Comparison of ENCODE assay signal across 11 cellular contexts in genomic region chr16:57643166-57643813, GRCh38. TPM values are rescaled to one million over a fixed set of nuclear protein-coding genes. Genes with fewer than 3 reads are reported as not detected.
DNase-seq lines count a peak whose midpoint lies in the region; ATAC-seq and TF ChIP-seq lines count a peak whose summit lies in the region.
"Had no signal": no experiment of that assay in that cellular context is flagged by ENCODE, and none has a peak within 500 bp of the region (broad histone marks: within the 10 kb centered on the region; RNA-seq: fewer than 3 reads in every experiment).

No MANE protein-coding gene starts in this region.

- H3K27ac ChIP-seq in gastrocnemius medialis (peak overlapping the region; percentile 25 to 80 (median 71)), hepatocyte (no peak overlapping the region)

- DNase-seq in Caki2 (ENCODE audit: low read depth) (peak; percentile 39), T1000 (lab: John Stamatoyannopoulos, UW) (peak; percentile 71), foreskin fibroblast (peak; percentile 41 to 59), gastrocnemius medialis (no peak), HEK293T (ENCODE audit: extremely low spot score) (no peak), NCI-H345 treated with DMSO at 0.1 percent for 48 hours (lab: John Stamatoyannopoulos, UW; ENCODE audit: unreplicated experiment) (no peak), hepatocyte (ENCODE audit: low spot score) (no peak)
- DNase-seq: activated naive CD4-positive, alpha-beta T cell; NCI-H82 had no signal

- ATAC-seq in gastrocnemius medialis, result no peak
- ATAC-seq in HG02885 (IDR thresholded peaks at IDR 0.05; ENCODE audit: poor library complexity, unreplicated experiment), result no peak

- no peaks in the 10 kb centered on the region for H3K9me2 ChIP-seq in hepatocyte (replicated peaks; ENCODE audit: insufficient read depth)

- H3K4me1 ChIP-seq in gastrocnemius medialis (peaks cover 0 to 6% of the 10 kb centered on the region in 2 donors), hepatocyte (ENCODE audit: insufficient read depth) (peaks cover 10% of the 10 kb centered on the region)

- POLR2A ChIA-PET in HEK293T (lab: Yijun Ruan, JAX), result no interaction called here

- H3K27me3 ChIP-seq in gastrocnemius medialis (no peaks in the 10 kb centered on the region), hepatocyte (no peaks in the 10 kb centered on the region)

- H3K36me3 ChIP-seq in gastrocnemius medialis (no peaks in the 10 kb centered on the region), hepatocyte (replicated peaks; ENCODE audit: insufficient read depth, low read depth) (no peaks in the 10 kb centered on the region)

- no peak overlapping the region for H3K4me2 ChIP-seq in hepatocyte

- H2AFZ ChIP-seq in hepatocyte, result no peak overlapping the region

- WGBS in hepatocyte (ENCODE audit: low lambda C conversion rate, missing lambda C conversion rate), result 67% methylated on average over 7 of the region's 7 CpGs

- TF ChIP-seq CTCF in foreskin fibroblast (IDR thresholded peaks at IDR 0.05; ENCODE audit: low read depth, low read length) (no peak), gastrocnemius medialis (IDR thresholded peaks at IDR 0.05 in 4 of 5, conservative IDR thresholded peaks at IDR 0.05 in 1 of 5) (no peak), hepatocyte (IDR thresholded peaks at IDR 0.05; ENCODE audit: poor library complexity) (no peak)

- H3K4me3 ChIP-seq in foreskin fibroblast (ENCODE audit: low read depth in 1 of 2, low read length in 2 of 2), result no peak overlapping the region
- H3K4me3 ChIP-seq in gastrocnemius medialis, result no peak overlapping the region
- no peak overlapping the region for H3K4me3 ChIP-seq in hepatocyte

- TF ChIP-seq POLR2A in gastrocnemius medialis (IDR thresholded peaks at IDR 0.05), result no peak

- CTCF ChIA-PET in HEK293T (lab: Yijun Ruan, JAX), result no interaction called here

- H3K9me3 ChIP-seq in gastrocnemius medialis (no peaks in the 10 kb centered on the region), hepatocyte (ENCODE audit: low read depth) (no peaks in the 10 kb centered on the region)

- H4K20me1 ChIP-seq in hepatocyte (ENCODE audit: insufficient read depth, poor library complexity, severe bottlenecking), result no peaks in the 10 kb centered on the region

- in situ Hi-C loops in Caki2 (cut with HindIII; ENCODE audit: low pct_unique_long_range_greater_than_20kb, low sequenced_read_pairs), result no loop called here
- in situ Hi-C loops in gastrocnemius medialis (cut with MboI; ENCODE audit: low sequenced_read_pairs in 4 of 4), result no loop called here

- intact Hi-C loops in gastrocnemius medialis (cut with DNase I; ENCODE audit: low total_unique reads), result no loop called here

- H3K79me2 ChIP-seq in hepatocyte, result peaks cover 7% of the 10 kb centered on the region

TF ChIP-seq in HEK293T, 16 proteins besides CTCF, POLR2A, EP300 and RAD21:
- TF ChIP-seq SUZ12 (IDR thresholded peaks at IDR 0.05), result no peak
- TF ChIP-seq NFRKB (IDR thresholded peaks at IDR 0.05), result no peak
- TF ChIP-seq PKNOX1 (IDR thresholded peaks at IDR 0.05), result no peak
- no peak for TF ChIP-seq HDGF (IDR thresholded peaks at IDR 0.05; ENCODE audit: borderline replicate concordance)
- no peak for TF ChIP-seq SP1 (IDR thresholded peaks at IDR 0.05)
- no peak for TF ChIP-seq LEF1 (IDR thresholded peaks at IDR 0.05; ENCODE audit: borderline replicate concordance)
- TF ChIP-seq TARDBP (IDR thresholded peaks at IDR 0.05), result no peak
- TF ChIP-seq L3MBTL2 (conservative IDR thresholded peaks at IDR 0.05), result no peak
- TF ChIP-seq CTBP1 (IDR thresholded peaks at IDR 0.05; ENCODE audit: borderline replicate concordance), result no peak
- no peak for TF ChIP-seq FOXK2 (IDR thresholded peaks at IDR 0.05)
- TF ChIP-seq FOXA1 (IDR thresholded peaks at IDR 0.05), result no peak
- no peak for TF ChIP-seq BHLHE40 (IDR thresholded peaks at IDR 0.05; ENCODE audit: borderline replicate concordance)
- no peak for TF ChIP-seq ZNF384 (IDR thresholded peaks at IDR 0.05)

RNA-seq across cellular contexts. Expression of gene ADGRG1, which starts 14.9 kb away (rescaled TPM):
- 32.2 and 37.7 TPM in 2 replicates for total RNA-seq in Caki2 (2014; rRNA removed; shearing (Covaris generic); ENCODE audit: low replicate concordance)
- total RNA-seq in gastrocnemius medialis (10 to 100 TPM in 3 of 4 donors, 1 to 10 TPM in 1; 9.8 to 14.6 (median 13.3) TPM), hepatocyte (29.6 and 45.9 TPM in 2 replicates)
- polyA plus RNA-seq in hepatocyte, result 58.0 and 61.1 TPM in 2 replicates

RNA-seq across cellular contexts. Expression of gene ADGRG3, which starts 24.8 kb away (rescaled TPM):
- not detected in 2 replicates for total RNA-seq in Caki2 (2014; rRNA removed; shearing (Covaris generic); ENCODE audit: low replicate concordance)
- total RNA-seq in gastrocnemius medialis, result under 1 TPM in 1 of 4 donors, not detected in 3; 0.71 TPM
- 0.20 TPM in 1 of 2 replicates, not detected in the other for total RNA-seq in hepatocyte
- not detected in 2 replicates for polyA plus RNA-seq in hepatocyte

RNA-seq across cellular contexts. Expression of gene DRC7, which starts 51.3 kb away (rescaled TPM):
- 0.35 TPM in 1 of 2 replicates, not detected in the other for total RNA-seq in Caki2 (2014; rRNA removed; shearing (Covaris generic); ENCODE audit: low replicate concordance)
- total RNA-seq in gastrocnemius medialis (not detected), hepatocyte (0.27 TPM in 1 of 2 replicates, not detected in the other)
- 0.93 TPM in 1 of 2 replicates, not detected in the other for polyA plus RNA-seq in hepatocyte
- total RNA-seq: glomerular endothelial cell had no signal

Comparison
In these comparisons a context has a peak if more than half of its experiments do, and no peak if none do; other contexts are left out.
1. DNase-seq: peak in Caki2 (single experiment), T1000 (single experiment) and foreskin fibroblast (2 of 2); none in gastrocnemius medialis (0 of 2), HEK293T (single experiment), NCI-H345 treated with DMSO at 0.1 percent for 48 hours (single experiment) and hepatocyte (single experiment).